In genomic region chr12:78530065-78530765, GRCh38 we compare ENCODE assay signal across 15 cellular contexts.
DNase-seq lines count a peak whose midpoint lies in the region; ATAC-seq, FAIRE-seq and TF ChIP-seq lines count a peak whose summit lies in the region.
"Had no signal": no experiment of that assay in that cellular context is flagged by ENCODE, and none has a peak within 500 bp of the region (broad histone marks: within the 10 kb centered on the region; RNA-seq: fewer than 3 reads in every experiment).

No MANE protein-coding gene starts in this region.

- ATAC-seq in right lobe of liver, result no peak
- ATAC-seq in aorta (ENCODE audit: low FRiP score), result no peak
- ATAC-seq: natural killer cell had no signal

- no peaks in the 10 kb centered on the region for H3K4me1 ChIP-seq in right lobe of liver
- no peaks in the 10 kb centered on the region for H3K4me1 ChIP-seq in aorta (ENCODE audit: control insufficient read depth in 1 of 2, insufficient read depth in 2 of 2, low read length in 2 of 2)
- H3K4me1 ChIP-seq in Peyer's patch, result no peaks in the 10 kb centered on the region
- H3K4me1 ChIP-seq: BE2C, esophagus muscularis mucosa had no signal

- FAIRE-seq in bronchial epithelial cell (lab: Jason Lieb, UNC), result peak; percentile 92

- intact Hi-C loops in right lobe of liver (cut with DNase I), result no loop called here
- intact Hi-C loops in aorta (cut with DNase I), result no loop called here

- no peak overlapping the region for H3K4me3 ChIP-seq in AG10803 (ENCODE audit: low read length)
- no peak overlapping the region for H3K4me3 ChIP-seq in bronchial epithelial cell (ENCODE audit: low read depth, low read length)
- H3K4me3 ChIP-seq in right lobe of liver, result no peak overlapping the region
- H3K4me3 ChIP-seq in aorta (ENCODE audit: low read length in 2 of 2), result no peak overlapping the region
- H3K4me3 ChIP-seq in Peyer's patch, result no peak overlapping the region
- H3K4me3 ChIP-seq: esophagus muscularis mucosa had no signal

- H3K36me3 ChIP-seq in bronchial epithelial cell (ENCODE audit: control insufficient read depth, insufficient read depth, low read length) (no peaks in the 10 kb centered on the region), right lobe of liver (no peaks in the 10 kb centered on the region), aorta (ENCODE audit: control insufficient read depth in 1 of 2, insufficient read depth in 2 of 2, low read length in 1 of 2) (no peaks in the 10 kb centered on the region), Peyer's patch (no peaks in the 10 kb centered on the region)
- H3K36me3 ChIP-seq: BE2C, esophagus muscularis mucosa had no signal

- H3K27me3 ChIP-seq in bronchial epithelial cell (ENCODE audit: control insufficient read depth, insufficient read depth, low read length) (no peaks in the 10 kb centered on the region), right lobe of liver (no peaks in the 10 kb centered on the region), aorta (ENCODE audit: control insufficient read depth in 1 of 2, insufficient read depth in 2 of 2, low read length in 1 of 2) (no peaks in the 10 kb centered on the region), Peyer's patch (no peaks in the 10 kb centered on the region)
- H3K27me3 ChIP-seq: BE2C, esophagus muscularis mucosa had no signal

- TF ChIP-seq POLR2A in right lobe of liver (IDR thresholded peaks at IDR 0.05), result no peak
- no peak for TF ChIP-seq POLR2A in Peyer's patch (IDR thresholded peaks at IDR 0.05)

- H3K9me3 ChIP-seq in right lobe of liver (no peaks in the 10 kb centered on the region), aorta (ENCODE audit: control insufficient read depth, low read length) (no peaks in the 10 kb centered on the region), Peyer's patch (no peaks in the 10 kb centered on the region)
- H3K9me3 ChIP-seq: BE2C, esophagus muscularis mucosa had no signal

- no peak for TF ChIP-seq CTCF in AG10803 (conservative IDR thresholded peaks at IDR 0.05; ENCODE audit: low read length)
- no peak for TF ChIP-seq CTCF in bronchial epithelial cell (IDR thresholded peaks at IDR 0.05; ENCODE audit: insufficient read depth, low read length, severe bottlenecking)
- no peak for TF ChIP-seq CTCF in right lobe of liver (IDR thresholded peaks at IDR 0.05)
- TF ChIP-seq CTCF in Peyer's patch (IDR thresholded peaks at IDR 0.05), result no peak

- H3K27ac ChIP-seq in right lobe of liver (no peak overlapping the region), aorta (ENCODE audit: low read depth in 1 of 2, low read length in 2 of 2) (no peak overlapping the region), Peyer's patch (no peak overlapping the region)
- H3K27ac ChIP-seq: esophagus muscularis mucosa had no signal

- DNase-seq in AG10803 (ENCODE audit: low read depth) (peak; percentile 84), LHCN-M2 (ENCODE audit: low read depth) (peak; percentile 54), bronchial epithelial cell (ENCODE audit: low read depth) (peak; percentile 2), left kidney (ENCODE audit: low read depth, low spot score) (peak; percentile 10), right lobe of liver (no peak), aorta (no peak), Peyer's patch (no peak)
- no peak for DNase-seq in stimulated activated naive CD4-positive, alpha-beta T cell (lab: John Stamatoyannopoulos, UW)
- DNase-seq: activated CD4-positive, alpha-beta T cell treated with anti-CD3 and anti-CD28 coated beads for 4 hours; BE2C; kidney glomerular epithelial cell; natural killer cell; NCI-H1105; NK-92 treated with Interleukin-12 subunit alpha and Interleukin-12 subunit beta, amount 100 ng/mL, for 24 hours had no signal

- 48% methylated on average over 4 of the region's 4 CpGs for WGBS in right lobe of liver (ENCODE audit: insufficient coverage, low coverage, low lambda C conversion rate, missing lambda C conversion rate)
- 31 to 40% methylated on average over 4 of the region's 4 CpGs for WGBS in aorta, 2 donors

Comparison
In these comparisons a context has a peak if more than half of its experiments do, and no peak if none do; other contexts are left out.
1. DNase-seq: peak in AG10803 (single experiment), LHCN-M2 (single experiment), bronchial epithelial cell (single experiment) and left kidney (single experiment); none in right lobe of liver (0 of 3), stimulated activated naive CD4-positive, alpha-beta T cell (0 of 6), aorta (0 of 2) and Peyer's patch (0 of 3).